8 cellular contexts compared by ENCODE assay signal in the genomic region with DNA sequence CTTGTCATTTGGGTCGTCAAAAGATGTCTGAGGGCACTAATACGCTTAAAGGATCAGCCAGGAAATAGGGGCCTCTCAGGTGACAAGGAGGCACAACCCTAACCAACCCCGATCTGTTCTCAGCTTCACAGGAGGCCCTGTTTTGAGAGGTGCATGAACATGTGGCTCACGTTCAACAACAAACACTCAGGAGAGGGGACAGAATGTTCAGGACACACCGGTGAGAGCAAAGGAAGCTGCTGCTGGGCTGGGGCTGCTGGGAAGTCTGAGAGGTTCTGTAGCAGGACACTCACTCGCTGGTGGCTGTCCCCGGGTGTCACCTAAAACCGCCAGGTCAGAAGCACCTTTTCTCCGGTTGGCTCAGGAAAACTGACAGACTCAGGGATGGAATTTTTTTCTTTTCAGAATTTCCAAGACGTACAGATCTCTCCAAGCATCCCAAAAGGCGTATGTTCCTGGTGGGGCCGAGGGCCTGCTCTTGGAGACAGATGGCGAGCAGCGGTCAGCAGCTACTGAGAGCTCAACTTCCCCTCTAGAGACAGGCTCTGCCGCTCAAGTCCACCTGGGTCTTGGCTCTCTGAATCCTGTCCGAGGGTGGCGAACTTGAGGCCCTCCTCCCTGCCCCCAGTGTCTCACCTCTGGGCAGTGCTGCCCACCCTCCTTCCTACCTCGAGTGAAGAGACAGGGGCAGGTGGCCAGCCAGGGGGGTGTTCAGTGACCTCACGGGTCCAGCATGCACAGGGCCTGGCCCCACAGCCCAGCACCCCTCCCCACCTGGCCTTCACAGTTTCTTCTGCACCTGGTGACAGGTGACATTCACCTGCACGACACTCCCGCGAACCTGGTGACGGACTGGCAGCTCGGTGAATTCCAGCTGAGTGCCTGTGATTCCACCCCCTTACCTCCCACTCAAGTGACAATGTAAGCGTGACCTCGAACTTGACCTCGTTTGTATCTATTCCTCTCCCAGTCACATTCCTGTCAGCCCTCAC. TPM values are rescaled to one million over a fixed set of nuclear protein-coding genes. Genes with fewer than 3 reads are reported as not detected.
A peak's percentile ranks its signal among the peaks of the same experiment; 100 is the strongest.
DNase-seq lines count a peak whose midpoint lies in the region; ATAC-seq and TF ChIP-seq lines count a peak whose summit lies in the region.

No MANE protein-coding gene starts in this region.

- CTCF ChIA-PET in GM10248 (lab: Yijun Ruan, JAX): no interaction called here

- DNase-seq in GM10248 (ENCODE audit: extremely low spot score) (peak; percentile 18), NCI-H2171 treated with DMSO at 0.1 percent for 48 hours (lab: John Stamatoyannopoulos, UW) (peak; percentile 73), neural crest cell (ENCODE audit: low read depth, low spot score) (no peak), SIG-M5 treated with dmso at 0.1 percent for 504 hours (lab: John Stamatoyannopoulos, UW; ENCODE audit: unreplicated experiment) (no peak), SHP77 treated with DMSO at 0.1 percent for 48 hours (lab: John Stamatoyannopoulos, UW) (no peak), SHP77 (lab: John Stamatoyannopoulos, UW) (no peak)

- H3K27ac Mint-ChIP-seq in dendritic cell treated with granulocyte-macrophage colony-stimulating factor and Interleukin-4, amounts not matched to agents 40 ng/mL and 50 ng/mL, for 4 days: peak overlapping the region; percentile 27
- H3K27ac Mint-ChIP-seq in neural crest cell (ENCODE audit: unreplicated experiment): peak overlapping the region; percentile 67

- H3K36me3 Mint-ChIP-seq in dendritic cell treated with granulocyte-macrophage colony-stimulating factor and Interleukin-4, amounts not matched to agents 40 ng/mL and 50 ng/mL, for 4 days (ENCODE audit: low read depth): peaks cover 66% of the 10 kb centered on the region
- peaks cover 2% of the 10 kb centered on the region for H3K36me3 Mint-ChIP-seq in neural crest cell (ENCODE audit: low read depth)

- H3K4me1 Mint-ChIP-seq in dendritic cell treated with granulocyte-macrophage colony-stimulating factor and Interleukin-4, amounts not matched to agents 40 ng/mL and 50 ng/mL, for 4 days (ENCODE audit: low read depth): peaks cover 11% of the 10 kb centered on the region
- peaks cover 19% of the 10 kb centered on the region for H3K4me1 Mint-ChIP-seq in neural crest cell

- no peak overlapping the region for H3K4me3 Mint-ChIP-seq in dendritic cell treated with granulocyte-macrophage colony-stimulating factor and Interleukin-4, amounts not matched to agents 40 ng/mL and 50 ng/mL, for 4 days
- peak overlapping the region; percentile 51 for H3K4me3 Mint-ChIP-seq in neural crest cell

- intact Hi-C loops in dendritic cell treated with granulocyte-macrophage colony-stimulating factor and Interleukin-4, amounts not matched to agents 40 ng/mL and 50 ng/mL, for 4 days (cut with micrococcal nuclease): no loop called here

- H3K27me3 Mint-ChIP-seq in dendritic cell treated with granulocyte-macrophage colony-stimulating factor and Interleukin-4, amounts not matched to agents 40 ng/mL and 50 ng/mL, for 4 days: no peaks in the 10 kb centered on the region
- peaks cover 9% of the 10 kb centered on the region for H3K27me3 Mint-ChIP-seq in neural crest cell (ENCODE audit: low read depth)

- ATAC-seq in HG03342 (IDR thresholded peaks at IDR 0.05; ENCODE audit: unreplicated experiment): no peak

- TF ChIP-seq CTCF in GM10248 (IDR thresholded peaks at IDR 0.05; ENCODE audit: control extremely low read depth, extremely low read depth, low read depth, missing control alignments) (no peak), neural crest cell (conservative IDR thresholded peaks at IDR 0.05) (no peak)

- no peaks in the 10 kb centered on the region for H3K9me3 Mint-ChIP-seq in dendritic cell treated with granulocyte-macrophage colony-stimulating factor and Interleukin-4, amounts not matched to agents 40 ng/mL and 50 ng/mL, for 4 days
- no peaks in the 10 kb centered on the region for H3K9me3 Mint-ChIP-seq in neural crest cell

- POLR2A ChIA-PET in GM10248 (lab: Yijun Ruan, JAX): no interaction called here

RNA-seq across cellular contexts. Expression of gene CLUH, which starts 22.9 kb away (rescaled TPM):
- total RNA-seq in neural crest cell: 59.4 and 59.6 TPM in 2 replicates

Comparison
In these comparisons a context has a peak if more than half of its experiments do, and no peak if none do; other contexts are left out.
1. DNase-seq: peak in GM10248 (single experiment) and NCI-H2171 treated with DMSO at 0.1 percent for 48 hours (single experiment); none in neural crest cell (single experiment), SIG-M5 treated with dmso at 0.1 percent for 504 hours (single experiment), SHP77 treated with DMSO at 0.1 percent for 48 hours (single experiment) and SHP77 (0 of 2).